ENCODE assay signal across 8 cellular contexts in genomic region chr13:39616087-39616694, GRCh38. TPM values are rescaled to one million over a fixed set of nuclear protein-coding genes. Genes with fewer than 3 reads are reported as not detected.
A peak's percentile ranks its signal among the peaks of the same experiment; 100 is the strongest.
DNase-seq lines count a peak whose midpoint lies in the region; ATAC-seq and TF ChIP-seq lines count a peak whose summit lies in the region.

No MANE protein-coding gene starts in this region.

- no peaks in the 10 kb centered on the region for H3K36me3 ChIP-seq in CD8-positive, alpha-beta T cell (ENCODE audit: insufficient read depth, low read length)
- no peaks in the 10 kb centered on the region for H3K36me3 ChIP-seq in OCI-LY3 (replicated peaks; ENCODE audit: low read depth, low read length)

- no peaks in the 10 kb centered on the region for H4K20me1 ChIP-seq in OCI-LY3 (ENCODE audit: insufficient read depth, low read length)

- no peak overlapping the region for H3K27ac Mint-ChIP-seq in CD8-positive, alpha-beta T cell

- H3K9ac ChIP-seq in OCI-LY3 (ENCODE audit: low read length): peak overlapping the region; percentile 25; the same call in 1 of the 2 replicates

- H3K36me3 Mint-ChIP-seq in CD8-positive, alpha-beta T cell: no peaks in the 10 kb centered on the region

- peak overlapping the region; percentile 98 for H2AFZ ChIP-seq in OCI-LY3 (ENCODE audit: low read depth, low read length)

- intact Hi-C loops in CD8-positive, alpha-beta T cell (cut with DNase I, micrococcal nuclease): loop anchor here in 1 of 2 experiments (2.0 kb wide), 1 partner anchor 565 kb away; no protein-coding TSS in a partner anchor
- intact Hi-C loops in left ventricle myocardium superior (cut with micrococcal nuclease): loop anchor here (5.0 kb wide), 3 partner anchors 344 to 564 kb away; no protein-coding TSS in a partner anchor

- peak; percentile 86 for ATAC-seq in CD8-positive, alpha-beta T cell
- ATAC-seq in GM19043 (IDR thresholded peaks at IDR 0.05; ENCODE audit: low read depth, unreplicated experiment): peak; percentile 61
- peak; percentile 87 for ATAC-seq in left ventricle myocardium superior

- H3K9me3 Mint-ChIP-seq in CD8-positive, alpha-beta T cell: no peaks in the 10 kb centered on the region

- CTCF ChIA-PET in CD8-positive, alpha-beta T cell (lab: Charles Lee): interaction anchor here (0.6 to 1.3 kb wide), 14 partner anchors 9 to 568 kb away, joined by 3 to 8 read pairs (median 3); partner anchors contain the start of gene LHFPL6

- TF ChIP-seq CTCF in CD8-positive, alpha-beta T cell (IDR thresholded peaks at IDR 0.05): peak; percentile 83
- TF ChIP-seq CTCF in OCI-LY3 (IDR thresholded peaks at IDR 0.05; ENCODE audit: low read depth, low read length): peak; percentile 91

- no peaks in the 10 kb centered on the region for H3K79me2 ChIP-seq in OCI-LY3 (ENCODE audit: low read length)

- H3K4me1 Mint-ChIP-seq in CD8-positive, alpha-beta T cell (ENCODE audit: low read depth): no peaks in the 10 kb centered on the region

- H3K4me3 Mint-ChIP-seq in CD8-positive, alpha-beta T cell: no peak overlapping the region

- peak in 5 of 7 experiments; percentile 7 to 35 (median 28) for DNase-seq in CD8-positive, alpha-beta T cell
- DNase-seq in Jurkat, Clone E6-1 (ENCODE audit: low read depth, low spot score): peak; percentile 53
- DNase-seq in amniotic stem cell (lab: John Stamatoyannopoulos, UW) (peak; percentile 28), left ventricle myocardium superior (no peak), retina (peak; percentile 36), GOT3 (lab: John Stamatoyannopoulos, UW) (no peak)

- no peak overlapping the region for H3K27ac ChIP-seq in CD8-positive, alpha-beta T cell (ENCODE audit: low read depth, low read length)
- no peak overlapping the region for H3K27ac ChIP-seq in OCI-LY3 (ENCODE audit: low read length)

- H3K9me3 ChIP-seq in CD8-positive, alpha-beta T cell (ENCODE audit: low read length): no peaks in the 10 kb centered on the region
- no peaks in the 10 kb centered on the region for H3K9me3 ChIP-seq in OCI-LY3 (ENCODE audit: insufficient read depth, low read length)

- peak overlapping the region; percentile 61 for H3K4me2 ChIP-seq in OCI-LY3 (ENCODE audit: low read length)

- POLR2A ChIA-PET in CD8-positive, alpha-beta T cell (lab: Charles Lee): no interaction called here

- H3K4me1 ChIP-seq in CD8-positive, alpha-beta T cell (ENCODE audit: insufficient read depth, low read length): no peaks in the 10 kb centered on the region
- H3K4me1 ChIP-seq in OCI-LY3 (ENCODE audit: low read length): peaks cover 10% of the 10 kb centered on the region

- peaks cover 11% of the 10 kb centered on the region for H3K27me3 Mint-ChIP-seq in CD8-positive, alpha-beta T cell (ENCODE audit: low read depth)

- no peak overlapping the region for H3K4me3 ChIP-seq in CD8-positive, alpha-beta T cell (ENCODE audit: low read depth, low read length)
- no peak overlapping the region for H3K4me3 ChIP-seq in Jurkat, Clone E6-1 (ENCODE audit: low read length)
- peak overlapping the region; percentile 38 for H3K4me3 ChIP-seq in OCI-LY3 (ENCODE audit: low read length)

- no peaks in the 10 kb centered on the region for H3K27me3 ChIP-seq in CD8-positive, alpha-beta T cell (ENCODE audit: insufficient read depth, low read length)
- H3K27me3 ChIP-seq in OCI-LY3 (ENCODE audit: low read depth, low read length): no peaks in the 10 kb centered on the region

RNA-seq across cellular contexts. Expression of gene LHFPL6, which starts 13.2 kb away (rescaled TPM):
- total RNA-seq in CD8-positive, alpha-beta T cell: not detected
- 4.1 TPM for polyA plus RNA-seq in Jurkat, Clone E6-1 (2012; ENCODE audit: insufficient read depth, insufficient read length)
- 54.3 TPM for total RNA-seq in left ventricle myocardium superior

RNA-seq across cellular contexts. Expression of gene COG6, which starts 39.3 kb away (rescaled TPM):
- total RNA-seq in CD8-positive, alpha-beta T cell: 10 to 100 TPM; 10.1 to 18.3 TPM
- polyA plus RNA-seq in Jurkat, Clone E6-1 (2012; ENCODE audit: insufficient read depth, insufficient read length): 23.0 TPM
- total RNA-seq in left ventricle myocardium superior: 21.8 TPM

Comparison
In these comparisons a context has a peak if more than half of its experiments do, and no peak if none do; other contexts are left out.
1. DNase-seq: peak in CD8-positive, alpha-beta T cell (5 of 7), Jurkat, Clone E6-1 (single experiment), amniotic stem cell (single experiment) and retina (single experiment); none in left ventricle myocardium superior (single experiment) and GOT3 (single experiment).
2. RNA of gene LHFPL6, which starts 13.2 kb away (total RNA-seq): 54.3 TPM in left ventricle myocardium superior (single experiment); not detected in CD8-positive, alpha-beta T cell; every median in the first group is over 10 times any median in the second.
3. Peak in every context shown above with its lines, with median percentiles within 50 percentile points of each other: ATAC-seq.